In the genomic region with DNA sequence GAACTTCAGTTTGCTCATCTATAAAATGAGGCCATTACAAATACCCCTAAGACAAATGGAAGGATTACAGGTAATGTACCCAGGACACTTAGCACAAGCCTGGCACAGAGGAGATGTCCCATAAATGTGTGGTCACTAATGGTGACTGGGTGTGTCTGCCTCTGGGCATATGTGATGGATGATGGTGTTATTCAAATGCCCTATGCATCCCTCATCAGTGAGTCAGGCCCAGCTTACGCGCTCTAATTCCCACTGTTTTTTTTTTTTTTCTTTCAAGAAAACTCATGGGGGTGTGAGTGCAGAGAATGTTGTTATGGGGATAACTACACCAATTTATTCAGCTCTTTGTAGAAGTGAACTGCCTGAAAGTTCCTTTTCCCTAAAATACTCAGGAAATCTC, we compare ENCODE assay signal across 16 cellular contexts. TPM values are rescaled to one million over a fixed set of nuclear protein-coding genes. Genes with fewer than 3 reads are reported as not detected.
A peak's percentile ranks its signal among the peaks of the same experiment; 100 is the strongest.
DNase-seq lines count a peak whose midpoint lies in the region; ATAC-seq and TF ChIP-seq lines count a peak whose summit lies in the region.
"Had no signal": no experiment of that assay in that cellular context is flagged by ENCODE, and none has a peak within 500 bp of the region (broad histone marks: within the 10 kb centered on the region; RNA-seq: fewer than 3 reads in every experiment).

No MANE protein-coding gene starts in this region.

- H3K27me3 Mint-ChIP-seq in natural killer cell treated with Interleukin-12 subunit alpha and Interleukin-12 subunit beta and Interleukin-15 and Interleukin-18, amount 100 ng/mL, for 72 hours = peaks cover 0 to 5% of the 10 kb centered on the region in 2 donors

- no peak overlapping the region for H2AFZ ChIP-seq in osteoblast (ENCODE audit: low read length)

- H3K4me1 ChIP-seq in esophagus (ENCODE audit: control insufficient read depth in 2 of 2, insufficient read depth in 2 of 2, low read length in 1 of 2) = peaks cover 0 to 20% of the 10 kb centered on the region in 2 donors
- peaks cover 17% of the 10 kb centered on the region for H3K4me1 ChIP-seq in osteoblast (ENCODE audit: insufficient read depth, low read length)
- H3K4me1 ChIP-seq in colonic mucosa = no peaks in the 10 kb centered on the region

- no peak for ATAC-seq in HG02938 (IDR thresholded peaks at IDR 0.05; ENCODE audit: unreplicated experiment)
- ATAC-seq in natural killer cell treated with Interleukin-12 subunit alpha and Interleukin-12 subunit beta and Interleukin-15 and Interleukin-18, amount 100 ng/mL, for 72 hours = no peak
- ATAC-seq: activated T-helper 17 cell treated with anti-CD3 and anti-CD28 coated beads, Interleukin-2, amount 50 U/mL, for 72 hours; T-cell had no signal

- WGBS in esophagus, 2 donors = 61 to 63% methylated on average over 2 of the region's 2 CpGs

- H3K27ac ChIP-seq in esophagus (ENCODE audit: low read depth in 2 of 2, low read length in 1 of 2) (peak overlapping the region; percentile 90 to 96), osteoblast (ENCODE audit: low read depth, low read length) (no peak overlapping the region), colonic mucosa (no peak overlapping the region)
- H3K27ac ChIP-seq: suprapubic skin had no signal

- peaks cover 0 to 6% of the 10 kb centered on the region in 2 donors for H3K36me3 ChIP-seq in esophagus (ENCODE audit: control insufficient read depth in 2 of 2, insufficient read depth in 2 of 2, low read length in 1 of 2)
- H3K36me3 ChIP-seq in osteoblast (ENCODE audit: insufficient read depth, low read length) = no peaks in the 10 kb centered on the region
- H3K36me3 ChIP-seq in colonic mucosa = no peaks in the 10 kb centered on the region
- H3K36me3 ChIP-seq: suprapubic skin had no signal

- DNase-seq in EL (peak; percentile 91), RPMI7951 (ENCODE audit: low read depth) (peak; percentile 88), osteoblast (ENCODE audit: insufficient read length, low spot score, missing footprints) (peak; percentile 96), globus pallidus (ENCODE audit: low spot score) (no peak), colonic mucosa (no peak)
- DNase-seq in natural killer cell treated with Interleukin-12 subunit alpha and Interleukin-12 subunit beta and Interleukin-15 and Interleukin-18, amount 100 ng/mL, for 72 hours (ENCODE audit: low spot score) = no peak
- DNase-seq: activated CD4-positive, alpha-beta T cell treated with anti-CD3 and anti-CD28 coated beads for 48 hours; central memory CD4-positive, alpha-beta T cell; COR-L47; immature natural killer cell; Kasumi-1; T-cell had no signal

- TF ChIP-seq CTCF in osteoblast (IDR thresholded peaks at IDR 0.05; ENCODE audit: extremely low read depth, low read depth, low read length) = no peak
- TF ChIP-seq CTCF in colonic mucosa (IDR thresholded peaks at IDR 0.05) = no peak

- peaks cover 3 to 7% of the 10 kb centered on the region in 2 donors for H3K4me1 Mint-ChIP-seq in natural killer cell treated with Interleukin-12 subunit alpha and Interleukin-12 subunit beta and Interleukin-15 and Interleukin-18, amount 100 ng/mL, for 72 hours (ENCODE audit: low read depth in 2 of 2)

- H3K4me3 ChIP-seq in esophagus (ENCODE audit: low read depth in 1 of 2, low read length in 2 of 2) (no peak overlapping the region), osteoblast (ENCODE audit: insufficient read depth, low read length) (no peak overlapping the region), colonic mucosa (no peak overlapping the region)
- H3K4me3 ChIP-seq: suprapubic skin had no signal

- no peak overlapping the region for H3K4me3 Mint-ChIP-seq in natural killer cell treated with Interleukin-12 subunit alpha and Interleukin-12 subunit beta and Interleukin-15 and Interleukin-18, amount 100 ng/mL, for 72 hours
- H3K4me3 Mint-ChIP-seq: activated T-helper 17 cell treated with anti-CD3 and anti-CD28 coated beads, Interleukin-2, amount 50 U/mL, for 72 hours; immature natural killer cell; T-cell had no signal

- no peak overlapping the region for H3K4me2 ChIP-seq in osteoblast (ENCODE audit: insufficient read depth, low read length)

- intact Hi-C loops in colonic mucosa (cut with DNase I) = loop anchor here (10.0 kb wide), 1 partner anchor 126 kb away; no protein-coding TSS in a partner anchor

- no peak overlapping the region for H3K9ac ChIP-seq in colonic mucosa (ENCODE audit: low read depth in 2 of 2, low read length in 2 of 2)

- H3K9me3 ChIP-seq in esophagus (ENCODE audit: control insufficient read depth in 2 of 2, insufficient read depth in 1 of 2, low read depth in 1 of 2, low read length in 1 of 2) = peaks cover 0 to 4% of the 10 kb centered on the region in 2 donors
- no peaks in the 10 kb centered on the region for H3K9me3 ChIP-seq in osteoblast (ENCODE audit: low read depth, low read length)
- no peaks in the 10 kb centered on the region for H3K9me3 ChIP-seq in colonic mucosa
- H3K9me3 ChIP-seq: suprapubic skin had no signal

- H3K9me3 Mint-ChIP-seq in natural killer cell treated with Interleukin-12 subunit alpha and Interleukin-12 subunit beta and Interleukin-15 and Interleukin-18, amount 100 ng/mL, for 72 hours = no peaks in the 10 kb centered on the region
- H3K9me3 Mint-ChIP-seq: activated T-helper 17 cell treated with anti-CD3 and anti-CD28 coated beads, Interleukin-2, amount 50 U/mL, for 72 hours; immature natural killer cell; T-cell had no signal

- H4K20me1 ChIP-seq in osteoblast (ENCODE audit: insufficient read depth, low read length) = peaks cover 11% of the 10 kb centered on the region

- no peaks in the 10 kb centered on the region for H3K36me3 Mint-ChIP-seq in natural killer cell treated with Interleukin-12 subunit alpha and Interleukin-12 subunit beta and Interleukin-15 and Interleukin-18, amount 100 ng/mL, for 72 hours
- H3K36me3 Mint-ChIP-seq: immature natural killer cell, T-cell had no signal

- H3K27ac Mint-ChIP-seq in natural killer cell treated with Interleukin-12 subunit alpha and Interleukin-12 subunit beta and Interleukin-15 and Interleukin-18, amount 100 ng/mL, for 72 hours = no peak overlapping the region
- H3K27ac Mint-ChIP-seq: activated T-helper 17 cell treated with anti-CD3 and anti-CD28 coated beads, Interleukin-2, amount 50 U/mL, for 72 hours; immature natural killer cell; T-cell had no signal

- H3K27me3 ChIP-seq in esophagus (ENCODE audit: control insufficient read depth in 1 of 2, insufficient read depth in 2 of 2, low read length in 2 of 2) (no peaks in the 10 kb centered on the region), osteoblast (ENCODE audit: insufficient read depth, low read length) (no peaks in the 10 kb centered on the region), colonic mucosa (no peaks in the 10 kb centered on the region)
- H3K27me3 ChIP-seq: suprapubic skin had no signal

- no peaks in the 10 kb centered on the region for H3K79me2 ChIP-seq in osteoblast (ENCODE audit: insufficient read depth, low read length)

RNA-seq across cellular contexts. Expression of a gene that starts 23.6 kb away (rescaled TPM):
- 134 and 151 TPM in 2 replicates for total RNA-seq in RPMI7951 (2014; rRNA removed; shearing (Covaris generic))
- 1 to 10 TPM; 4.7 to 8.1 TPM for polyA plus RNA-seq in esophagus
- total RNA-seq in osteoblast = 8.0 and 8.3 TPM in 2 replicates
- total RNA-seq in natural killer cell treated with Interleukin-12 subunit alpha and Interleukin-12 subunit beta and Interleukin-15 and Interleukin-18, amount 100 ng/mL, for 72 hours = 10 to 100 TPM; 23.4 to 40.4 TPM
- total RNA-seq in colonic mucosa = 10 to 100 TPM in 1 of 2 donors, 1 to 10 TPM in 1; 9.5 to 38.3 TPM

Comparison
In these comparisons a context has a peak if more than half of its experiments do, and no peak if none do; other contexts are left out.
1. DNase-seq: peak in EL (single experiment), RPMI7951 (single experiment) and osteoblast (single experiment); none in natural killer cell treated with Interleukin-12 subunit alpha and Interleukin-12 subunit beta and Interleukin-15 and Interleukin-18, amount 100 ng/mL, for 72 hours (single experiment), globus pallidus (single experiment) and colonic mucosa (single experiment).
2. H3K27ac ChIP-seq: peak in esophagus (2 of 2); none in osteoblast (single experiment) and colonic mucosa (single experiment).